In genomic region chr9:73133921-73134407, GRCh38 we compare ENCODE assay signal across 1 cellular context.
A peak's percentile ranks its signal among the peaks of the same experiment; 100 is the strongest.
TF ChIP-seq lines count a peak whose summit lies in the region.

No MANE protein-coding gene starts in this region.

TF ChIP-seq in HepG2, 621 proteins besides CTCF, POLR2A, EP300 and RAD21 (continued from another document):
- TF ChIP-seq E2F1 (CRISPR knock-in tag; IDR thresholded peaks at IDR 0.05): no peak
- TF ChIP-seq IKZF5 (CRISPR knock-in tag; IDR thresholded peaks at IDR 0.05): no peak
- 0 out of 2 replicates have a peak, but pooled peaks have one; percentile 15 for TF ChIP-seq CREB1 (IDR thresholded peaks at IDR 0.05)
- TF ChIP-seq CREB1 (CRISPR knock-in tag; IDR thresholded peaks at IDR 0.05): no peak
- no peak for TF ChIP-seq ZNF20 (CRISPR knock-in tag; IDR thresholded peaks at IDR 0.05)
TF ChIP-seq in HepG2: peak in this region for 1.
